1 cellular context compared by ENCODE assay signal in genomic region chr6:30311101-30311500, GRCh38.
A peak's percentile ranks its signal among the peaks of the same experiment; 100 is the strongest.
TF ChIP-seq lines count a peak whose summit lies in the region.

No MANE protein-coding gene starts in this region.

TF ChIP-seq in HepG2, 621 proteins besides CTCF, POLR2A, EP300 and RAD21:
- TF ChIP-seq MIER2 (CRISPR knock-in tag; IDR thresholded peaks at IDR 0.05) (peak; percentile 50; the same call in 1 of the 2 replicates), ZUFSP (CRISPR knock-in tag; IDR thresholded peaks at IDR 0.05; ENCODE audit: borderline replicate concordance) (no peak), REST (IDR thresholded peaks at IDR 0.05; ENCODE audit: borderline replicate concordance in 1 of 2, low read depth in 1 of 2, low read length in 2 of 2) (peak; percentile 37 to 92), ZNF816 (CRISPR knock-in tag; IDR thresholded peaks at IDR 0.05; ENCODE audit: borderline replicate concordance) (0 out of 2 replicates have a peak, but pooled peaks have one; percentile 41), EHMT2 (IDR thresholded peaks at IDR 0.05; ENCODE audit: borderline replicate concordance, low read depth, low read length) (peak; percentile 70; the same call in 1 of the 2 replicates)
